In genomic region chr22:39562839-39563489, GRCh38 we compare ENCODE assay signal across 2 cellular contexts.
TF ChIP-seq lines count a peak whose summit lies in the region.

No MANE protein-coding gene starts in this region.

TF ChIP-seq in HEK293, 187 proteins besides CTCF, POLR2A, EP300 and RAD21:
- TF ChIP-seq ZNF19 (tag by site-specific recombination; IDR thresholded peaks at IDR 0.05; ENCODE audit: low read depth), result no peak
- TF ChIP-seq KLF10 (tag by site-specific recombination; IDR thresholded peaks at IDR 0.05), result no peak
- no peak for TF ChIP-seq TRIM28 (IDR thresholded peaks at IDR 0.05; ENCODE audit: borderline replicate concordance, low read length)
- TF ChIP-seq ZNF169 (tag by site-specific recombination; IDR thresholded peaks at IDR 0.05), result no peak
- no peak for TF ChIP-seq ZNF24 (tag by site-specific recombination; IDR thresholded peaks at IDR 0.05)
- TF ChIP-seq YY2 (tag by site-specific recombination; IDR thresholded peaks at IDR 0.05), result 0 out of 2 replicates have a peak, but pooled peaks have one; percentile 8
TF ChIP-seq in HEK293: peak in this region for 1.

TF ChIP-seq in GM12878, 131 proteins besides CTCF, POLR2A, EP300 and RAD21:
- no peak for TF ChIP-seq ZNF592 (IDR thresholded peaks at IDR 0.05)
- TF ChIP-seq, protein P1, sequence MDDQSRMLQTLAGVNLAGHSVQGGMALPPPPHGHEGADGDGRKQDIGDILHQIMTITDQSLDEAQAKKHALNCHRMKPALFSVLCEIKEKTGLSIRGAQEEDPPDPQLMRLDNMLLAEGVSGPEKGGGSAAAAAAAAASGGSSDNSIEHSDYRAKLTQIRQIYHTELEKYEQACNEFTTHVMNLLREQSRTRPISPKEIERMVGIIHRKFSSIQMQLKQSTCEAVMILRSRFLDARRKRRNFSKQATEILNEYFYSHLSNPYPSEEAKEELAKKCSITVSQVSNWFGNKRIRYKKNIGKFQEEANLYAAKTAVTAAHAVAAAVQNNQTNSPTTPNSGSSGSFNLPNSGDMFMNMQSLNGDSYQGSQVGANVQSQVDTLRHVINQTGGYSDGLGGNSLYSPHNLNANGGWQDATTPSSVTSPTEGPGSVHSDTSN (IDR thresholded peaks at IDR 0.05; ENCODE audit: insufficient replicate concordance, low read depth, low read length), result peak; percentile 27
- TF ChIP-seq NR2C2 (IDR thresholded peaks at IDR 0.05; ENCODE audit: borderline replicate concordance, control insufficient read depth, insufficient read length, low read depth), result no peak
- TF ChIP-seq, protein P2, sequence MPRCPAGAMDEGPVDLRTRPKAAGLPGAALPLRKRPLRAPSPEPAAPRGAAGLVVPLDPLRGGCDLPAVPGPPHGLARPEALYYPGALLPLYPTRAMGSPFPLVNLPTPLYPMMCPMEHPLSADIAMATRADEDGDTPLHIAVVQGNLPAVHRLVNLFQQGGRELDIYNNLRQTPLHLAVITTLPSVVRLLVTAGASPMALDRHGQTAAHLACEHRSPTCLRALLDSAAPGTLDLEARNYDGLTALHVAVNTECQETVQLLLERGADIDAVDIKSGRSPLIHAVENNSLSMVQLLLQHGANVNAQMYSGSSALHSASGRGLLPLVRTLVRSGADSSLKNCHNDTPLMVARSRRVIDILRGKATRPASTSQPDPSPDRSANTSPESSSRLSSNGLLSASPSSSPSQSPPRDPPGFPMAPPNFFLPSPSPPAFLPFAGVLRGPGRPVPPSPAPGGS (IDR thresholded peaks at IDR 0.05; ENCODE audit: borderline replicate concordance, insufficient read depth, low read depth, low read length, poor library complexity, severe bottlenecking), result peak; percentile 96
